Comparison of ENCODE assay signal across 8 cellular contexts in genomic region chr18:58687871-58688308, GRCh38.
A peak's percentile ranks its signal among the peaks of the same experiment; 100 is the strongest.
DNase-seq lines count a peak whose midpoint lies in the region; ATAC-seq and TF ChIP-seq lines count a peak whose summit lies in the region.

No MANE protein-coding gene starts in this region.

- H3K4me1 Mint-ChIP-seq in stimulated activated effector memory CD8-positive, alpha-beta T cell treated with anti-CD3 and anti-CD28 coated beads, Interleukin-12 subunit alpha, Interleukin-12 subunit beta, amount 100 ng/mL, for 72 hours, result peaks cover 44% of the 10 kb centered on the region

- H3K9me3 Mint-ChIP-seq in stimulated activated effector memory CD8-positive, alpha-beta T cell treated with anti-CD3 and anti-CD28 coated beads, Interleukin-12 subunit alpha, Interleukin-12 subunit beta, amount 100 ng/mL, for 72 hours, result no peaks in the 10 kb centered on the region

- H3K36me3 Mint-ChIP-seq in stimulated activated effector memory CD8-positive, alpha-beta T cell treated with anti-CD3 and anti-CD28 coated beads, Interleukin-12 subunit alpha, Interleukin-12 subunit beta, amount 100 ng/mL, for 72 hours, result peaks cover 39% of the 10 kb centered on the region

- H3K4me3 Mint-ChIP-seq in stimulated activated effector memory CD8-positive, alpha-beta T cell treated with anti-CD3 and anti-CD28 coated beads, Interleukin-12 subunit alpha, Interleukin-12 subunit beta, amount 100 ng/mL, for 72 hours, result peak overlapping the region; percentile 62

- TF ChIP-seq CTCF in GM20000 (IDR thresholded peaks at IDR 0.05; ENCODE audit: extremely low read depth, missing control alignments), result no peak

- H3K27ac Mint-ChIP-seq in stimulated activated effector memory CD8-positive, alpha-beta T cell treated with anti-CD3 and anti-CD28 coated beads, Interleukin-12 subunit alpha, Interleukin-12 subunit beta, amount 100 ng/mL, for 72 hours, result peak overlapping the region; percentile 0

- ATAC-seq in HG03457 (IDR thresholded peaks at IDR 0.05; ENCODE audit: unreplicated experiment), result peak; percentile 63
- peak; percentile 96 for ATAC-seq in stimulated activated effector memory CD8-positive, alpha-beta T cell treated with anti-CD3 and anti-CD28 coated beads, Interleukin-12 subunit alpha, Interleukin-12 subunit beta, amount 100 ng/mL, for 72 hours

- DNase-seq in GM20000 (ENCODE audit: low spot score), result peak; percentile 56
- peak; percentile 25 for DNase-seq in activated gamma-delta T cell treated with anti-CD3 and anti-CD28 coated beads, Interleukin-2, amount 50 U/mL, for 16 hours (ENCODE audit: low read depth)
- peak in 1 of 2 donors; percentile 68 for DNase-seq in stimulated activated effector memory CD8-positive, alpha-beta T cell treated with anti-CD3 and anti-CD28 coated beads, Interleukin-12 subunit alpha, Interleukin-12 subunit beta, amount 100 ng/mL, for 72 hours (ENCODE audit: low spot score in 2 of 2)
- DNase-seq in EL, result no peak
- no peak for DNase-seq in HPDE6-E6E7 (ENCODE audit: extremely low spot score)
- DNase-seq in NCI-H1694 (lab: John Stamatoyannopoulos, UW), result no peak
- DNase-seq in NCI-H187 (lab: John Stamatoyannopoulos, UW), result no peak

Comparison
In these comparisons a context has a peak if more than half of its experiments do, and no peak if none do; other contexts are left out.
1. DNase-seq: peak in GM20000 (single experiment) and activated gamma-delta T cell treated with anti-CD3 and anti-CD28 coated beads, Interleukin-2, amount 50 U/mL, for 16 hours (single experiment); none in EL (single experiment), HPDE6-E6E7 (single experiment), NCI-H1694 (single experiment) and NCI-H187 (0 of 2).